ENCODE assay signal across 9 cellular contexts in genomic region chr1:25432364-25432719, GRCh38. TPM values are rescaled to one million over a fixed set of nuclear protein-coding genes. Genes with fewer than 3 reads are reported as not detected.
DNase-seq lines count a peak whose midpoint lies in the region; ATAC-seq and TF ChIP-seq lines count a peak whose summit lies in the region.
"Had no signal": no experiment of that assay in that cellular context is flagged by ENCODE, and none has a peak within 500 bp of the region (broad histone marks: within the 10 kb centered on the region; RNA-seq: fewer than 3 reads in every experiment).

No MANE protein-coding gene starts in this region.

- no peak for ATAC-seq in stimulated activated naive CD8-positive, alpha-beta T cell treated with anti-CD3 and anti-CD28 coated beads, Interleukin-15, amount 100 ng/mL, for 72 hours
- no peak for ATAC-seq in HG03469 (IDR thresholded peaks at IDR 0.05; ENCODE audit: unreplicated experiment)

- peak overlapping the region; percentile 79 for H3K27ac Mint-ChIP-seq in activated CD4-positive, alpha-beta T cell treated with anti-CD3 and anti-CD28 coated beads, Interleukin-2, amount 10 ng/mL, durations not matched to agents 7 days and 5 days
- peak overlapping the region; percentile 61 for H3K27ac Mint-ChIP-seq in activated T-helper 1 cell treated with anti-CD3 and anti-CD28 coated beads, Interleukin-12 subunit alpha, Interleukin-12 subunit beta, Interleukin-2, Interleukin-4 antibody, amounts not matched to agents 30 ng/mL and 10 ng/mL and 1 ng/mL, durations not matched to agents 14 hours and 24 hours and 36 hours
- H3K27ac Mint-ChIP-seq in stimulated activated naive CD8-positive, alpha-beta T cell treated with anti-CD3 and anti-CD28 coated beads, Interleukin-15, amount 100 ng/mL, for 72 hours: peak overlapping the region in 1 of 2 donors; percentile 41

- no peaks in the 10 kb centered on the region for H3K9me3 ChIP-seq in iPS-18a (ENCODE audit: control insufficient read depth, low read depth, low read length)

- peaks cover 9% of the 10 kb centered on the region for H3K36me3 Mint-ChIP-seq in activated CD4-positive, alpha-beta T cell treated with anti-CD3 and anti-CD28 coated beads, Interleukin-2, amount 10 ng/mL, durations not matched to agents 7 days and 5 days (ENCODE audit: low read depth)
- peaks cover 5% of the 10 kb centered on the region for H3K36me3 Mint-ChIP-seq in activated T-helper 1 cell treated with anti-CD3 and anti-CD28 coated beads, Interleukin-12 subunit alpha, Interleukin-12 subunit beta, Interleukin-2, Interleukin-4 antibody, amounts not matched to agents 30 ng/mL and 10 ng/mL and 1 ng/mL, durations not matched to agents 14 hours and 24 hours and 36 hours (ENCODE audit: low read depth)

- TF ChIP-seq CTCF in RWPE1 (conservative IDR thresholded peaks at IDR 0.05; ENCODE audit: low read depth): no peak

- H3K27ac ChIP-seq in iPS-18a (ENCODE audit: low read length): no peak overlapping the region
- no peak overlapping the region for H3K27ac ChIP-seq in RWPE1

- peak overlapping the region; percentile 83 for H3K4me3 Mint-ChIP-seq in activated CD4-positive, alpha-beta T cell treated with anti-CD3 and anti-CD28 coated beads, Interleukin-2, amount 10 ng/mL, durations not matched to agents 7 days and 5 days
- peak overlapping the region; percentile 89 for H3K4me3 Mint-ChIP-seq in activated T-helper 1 cell treated with anti-CD3 and anti-CD28 coated beads, Interleukin-12 subunit alpha, Interleukin-12 subunit beta, Interleukin-2, Interleukin-4 antibody, amounts not matched to agents 30 ng/mL and 10 ng/mL and 1 ng/mL, durations not matched to agents 14 hours and 24 hours and 36 hours
- peak overlapping the region; percentile 87 to 88 for H3K4me3 Mint-ChIP-seq in stimulated activated naive CD8-positive, alpha-beta T cell treated with anti-CD3 and anti-CD28 coated beads, Interleukin-15, amount 100 ng/mL, for 72 hours

- H3K36me3 ChIP-seq in iPS-18a (ENCODE audit: control insufficient read depth, low read depth, low read length): no peaks in the 10 kb centered on the region

- DNase-seq in activated CD4-positive, alpha-beta T cell treated with anti-CD3 and anti-CD28 coated beads, Interleukin-2, amount 10 ng/mL, durations not matched to agents 7 days and 5 days: no peak
- no peak for DNase-seq in activated CD4-positive, alpha-beta T cell treated with anti-CD3 and anti-CD28 coated beads, Interleukin-2, amount 50 U/mL, for 48 hours
- DNase-seq in activated T-helper 1 cell treated with anti-CD3 and anti-CD28 coated beads, Interleukin-12 subunit alpha, Interleukin-12 subunit beta, Interleukin-2, Interleukin-4 antibody, amounts not matched to agents 30 ng/mL and 10 ng/mL and 1 ng/mL, durations not matched to agents 14 hours and 24 hours and 36 hours (ENCODE audit: low spot score): no peak
- no peak for DNase-seq in stimulated activated naive CD8-positive, alpha-beta T cell treated with anti-CD3 and anti-CD28 coated beads, Interleukin-15, amount 100 ng/mL, for 72 hours
- DNase-seq in NCI-H1694 treated with DMSO at 0.1 percent for 48 hours (lab: John Stamatoyannopoulos, UW) (no peak), RWPE1 (ENCODE audit: low spot score) (no peak)
- DNase-seq: activated CD4-positive, alpha-beta T cell treated with anti-CD3 and anti-CD28 coated beads for 1 hour had no signal

- POLR2A ChIA-PET in activated CD4-positive, alpha-beta T cell treated with anti-CD3 and anti-CD28 coated beads, Interleukin-2, amount 10 ng/mL, durations not matched to agents 7 days and 5 days (lab: Charles Lee): no interaction called here
- POLR2A ChIA-PET in RWPE1 (lab: Yijun Ruan, JAX; ENCODE audit: low non-redundant PET): no interaction called here

- peaks cover 65% of the 10 kb centered on the region for H3K4me1 Mint-ChIP-seq in activated CD4-positive, alpha-beta T cell treated with anti-CD3 and anti-CD28 coated beads, Interleukin-2, amount 10 ng/mL, durations not matched to agents 7 days and 5 days
- peaks cover 60% of the 10 kb centered on the region for H3K4me1 Mint-ChIP-seq in activated T-helper 1 cell treated with anti-CD3 and anti-CD28 coated beads, Interleukin-12 subunit alpha, Interleukin-12 subunit beta, Interleukin-2, Interleukin-4 antibody, amounts not matched to agents 30 ng/mL and 10 ng/mL and 1 ng/mL, durations not matched to agents 14 hours and 24 hours and 36 hours (ENCODE audit: low read depth)
- H3K4me1 Mint-ChIP-seq in stimulated activated naive CD8-positive, alpha-beta T cell treated with anti-CD3 and anti-CD28 coated beads, Interleukin-15, amount 100 ng/mL, for 72 hours: peaks cover 68% of the 10 kb centered on the region

- H3K9ac ChIP-seq in iPS-18a (ENCODE audit: low read length): no peak overlapping the region

- H3K9me3 Mint-ChIP-seq in activated CD4-positive, alpha-beta T cell treated with anti-CD3 and anti-CD28 coated beads, Interleukin-2, amount 10 ng/mL, durations not matched to agents 7 days and 5 days: no peaks in the 10 kb centered on the region
- no peaks in the 10 kb centered on the region for H3K9me3 Mint-ChIP-seq in activated T-helper 1 cell treated with anti-CD3 and anti-CD28 coated beads, Interleukin-12 subunit alpha, Interleukin-12 subunit beta, Interleukin-2, Interleukin-4 antibody, amounts not matched to agents 30 ng/mL and 10 ng/mL and 1 ng/mL, durations not matched to agents 14 hours and 24 hours and 36 hours
- no peaks in the 10 kb centered on the region for H3K9me3 Mint-ChIP-seq in stimulated activated naive CD8-positive, alpha-beta T cell treated with anti-CD3 and anti-CD28 coated beads, Interleukin-15, amount 100 ng/mL, for 72 hours

- H3K4me3 ChIP-seq in iPS-18a (ENCODE audit: low read length): peak overlapping the region; percentile 74

- H3K27me3 ChIP-seq in iPS-18a (ENCODE audit: control insufficient read depth, insufficient read depth, low read length): peaks cover 19% of the 10 kb centered on the region

- CTCF ChIA-PET in activated CD4-positive, alpha-beta T cell treated with anti-CD3 and anti-CD28 coated beads, Interleukin-2, amount 10 ng/mL, durations not matched to agents 7 days and 5 days (lab: Charles Lee): interaction anchor here (1.4 to 1.8 kb wide), 3 partner anchors 10 to 69 kb away, joined by 3 to 4 read pairs (median 4); no protein-coding TSS in a partner anchor
- CTCF ChIA-PET in RWPE1 (lab: Yijun Ruan, JAX): interaction anchor here (0.6 to 1.0 kb wide), 4 partner anchors 40 to 751 kb away, joined by 3 to 4 read pairs (median 4); no protein-coding TSS in a partner anchor

- intact Hi-C loops in activated T-helper 1 cell treated with anti-CD3 and anti-CD28 coated beads, Interleukin-12 subunit alpha, Interleukin-12 subunit beta, Interleukin-2, Interleukin-4 antibody, amounts not matched to agents 30 ng/mL and 10 ng/mL and 1 ng/mL, durations not matched to agents 14 hours and 24 hours and 36 hours (cut with micrococcal nuclease): loop anchor here (5.0 kb wide), 1 partner anchor 185 kb away; the partner anchor contains the start of gene MAN1C1

- no peaks in the 10 kb centered on the region for H3K4me1 ChIP-seq in iPS-18a (ENCODE audit: control insufficient read depth, low read depth, low read length)

- no peaks in the 10 kb centered on the region for H3K27me3 Mint-ChIP-seq in activated CD4-positive, alpha-beta T cell treated with anti-CD3 and anti-CD28 coated beads, Interleukin-2, amount 10 ng/mL, durations not matched to agents 7 days and 5 days
- peaks cover 3% of the 10 kb centered on the region for H3K27me3 Mint-ChIP-seq in activated T-helper 1 cell treated with anti-CD3 and anti-CD28 coated beads, Interleukin-12 subunit alpha, Interleukin-12 subunit beta, Interleukin-2, Interleukin-4 antibody, amounts not matched to agents 30 ng/mL and 10 ng/mL and 1 ng/mL, durations not matched to agents 14 hours and 24 hours and 36 hours (ENCODE audit: insufficient read depth)
- H3K27me3 Mint-ChIP-seq in stimulated activated naive CD8-positive, alpha-beta T cell treated with anti-CD3 and anti-CD28 coated beads, Interleukin-15, amount 100 ng/mL, for 72 hours: no peaks in the 10 kb centered on the region

RNA-seq across cellular contexts. Expression of gene MACO1, which starts 1.6 kb away (rescaled TPM):
- 10 to 100 TPM; 18.8 to 24.9 TPM for total RNA-seq in activated CD4-positive, alpha-beta T cell treated with anti-CD3 and anti-CD28 coated beads, Interleukin-2, amount 10 ng/mL, durations not matched to agents 7 days and 5 days
- 14.2 and 14.3 TPM in 2 replicates for total RNA-seq in activated T-helper 1 cell treated with anti-CD3 and anti-CD28 coated beads, Interleukin-12 subunit alpha, Interleukin-12 subunit beta, Interleukin-2, Interleukin-4 antibody, amounts not matched to agents 30 ng/mL and 10 ng/mL and 1 ng/mL, durations not matched to agents 14 hours and 24 hours and 36 hours

RNA-seq across cellular contexts. Expression of gene RHCE, which starts 11.7 kb away (rescaled TPM):
- under 1 TPM in 1 of 2 experiments, not detected in 1; 0.17 TPM for total RNA-seq in activated CD4-positive, alpha-beta T cell treated with anti-CD3 and anti-CD28 coated beads, Interleukin-2, amount 10 ng/mL, durations not matched to agents 7 days and 5 days
- 0.17 TPM in 1 of 2 replicates, not detected in the other for total RNA-seq in activated T-helper 1 cell treated with anti-CD3 and anti-CD28 coated beads, Interleukin-12 subunit alpha, Interleukin-12 subunit beta, Interleukin-2, Interleukin-4 antibody, amounts not matched to agents 30 ng/mL and 10 ng/mL and 1 ng/mL, durations not matched to agents 14 hours and 24 hours and 36 hours
